In genomic region chr12:25648460-25648859, GRCh38 we compare ENCODE assay signal across 8 cellular contexts.
DNase-seq lines count a peak whose midpoint lies in the region; ATAC-seq, FAIRE-seq and TF ChIP-seq lines count a peak whose summit lies in the region.

No MANE protein-coding gene starts in this region.

- DNase-seq in H54 (ENCODE audit: insufficient read length, low spot score) (peak; percentile 64), glutamatergic neuron (peak; percentile 28), GM19240 (ENCODE audit: insufficient read length, low spot score) (no peak), activated gamma-delta T cell (lab: John Stamatoyannopoulos, UW) (no peak), NCI-H1436 (lab: John Stamatoyannopoulos, UW) (no peak)

- H3K4me1 Mint-ChIP-seq in glutamatergic neuron (ENCODE audit: low read depth, unreplicated experiment): peaks cover 16% of the 10 kb centered on the region

- ATAC-seq in SK-N-SH treated with all-trans-retinoic acid at 6 μM for 48 hours: peak; percentile 93
- no peak for ATAC-seq in HG02588 (IDR thresholded peaks at IDR 0.05; ENCODE audit: unreplicated experiment)

- no peaks in the 10 kb centered on the region for H3K27me3 ChIP-seq in rectal smooth muscle tissue (ENCODE audit: control insufficient read depth, insufficient read depth, low read length)

- peaks cover 5% of the 10 kb centered on the region for H3K27me3 Mint-ChIP-seq in glutamatergic neuron (ENCODE audit: unreplicated experiment)

- TF ChIP-seq POLR2A in H54 (IDR thresholded peaks at IDR 0.05; ENCODE audit: low read depth, low read length): no peak

- no peaks in the 10 kb centered on the region for H3K36me3 Mint-ChIP-seq in glutamatergic neuron (ENCODE audit: unreplicated experiment)

- no peak overlapping the region for H3K27ac Mint-ChIP-seq in glutamatergic neuron (ENCODE audit: unreplicated experiment)

- H3K27ac ChIP-seq in rectal smooth muscle tissue (ENCODE audit: low read depth, low read length): peak overlapping the region; percentile 66

- no peak for TF ChIP-seq CTCF in glutamatergic neuron (IDR thresholded peaks at IDR 0.05; ENCODE audit: partially characterized antibody, unreplicated experiment)

- peak overlapping the region; percentile 27 for H3K4me3 ChIP-seq in rectal smooth muscle tissue (ENCODE audit: low read length)

- peak; percentile 38 for FAIRE-seq in H54 (lab: Jason Lieb, UNC)

- no peak overlapping the region for H3K9ac ChIP-seq in rectal smooth muscle tissue (ENCODE audit: low read length)

- H3K4me3 Mint-ChIP-seq in glutamatergic neuron (ENCODE audit: unreplicated experiment): no peak overlapping the region

- no peaks in the 10 kb centered on the region for H3K36me3 ChIP-seq in rectal smooth muscle tissue (ENCODE audit: control insufficient read depth, insufficient read depth, low read length)

- peaks cover 11% of the 10 kb centered on the region for H3K9me3 Mint-ChIP-seq in glutamatergic neuron (ENCODE audit: unreplicated experiment)

- H3K4me1 ChIP-seq in rectal smooth muscle tissue (ENCODE audit: control insufficient read depth, insufficient read depth, low read length): peaks cover 3% of the 10 kb centered on the region

TF ChIP-seq in SK-N-SH treated with all-trans-retinoic acid at 6 μM for 48 hours, 23 proteins besides CTCF, POLR2A, EP300 and RAD21:
- no peak for TF ChIP-seq TCF4 (CRISPR knock-in tag; IDR thresholded peaks at IDR 0.05; ENCODE audit: borderline replicate concordance)
- no peak for TF ChIP-seq ZC3H10 (CRISPR knock-in tag; IDR thresholded peaks at IDR 0.05)
- no peak for TF ChIP-seq ZNF8 (CRISPR knock-in tag; IDR thresholded peaks at IDR 0.05)
- no peak for TF ChIP-seq TOX (CRISPR knock-in tag; IDR thresholded peaks at IDR 0.05; ENCODE audit: borderline replicate concordance)
- TF ChIP-seq CSRNP3 (CRISPR knock-in tag; IDR thresholded peaks at IDR 0.05): no peak
- no peak for TF ChIP-seq POU6F1 (CRISPR knock-in tag; IDR thresholded peaks at IDR 0.05; ENCODE audit: borderline replicate concordance, low read depth)
- no peak for TF ChIP-seq RARB (CRISPR knock-in tag; IDR thresholded peaks at IDR 0.05)
- TF ChIP-seq TSHZ2 (CRISPR knock-in tag; IDR thresholded peaks at IDR 0.05): no peak
- no peak for TF ChIP-seq ISL1 (CRISPR knock-in tag; IDR thresholded peaks at IDR 0.05)
- no peak for TF ChIP-seq ESRRG (CRISPR knock-in tag; IDR thresholded peaks at IDR 0.05)
- no peak for TF ChIP-seq ZNF70 (CRISPR knock-in tag; IDR thresholded peaks at IDR 0.05)
- TF ChIP-seq PPARA (CRISPR knock-in tag; IDR thresholded peaks at IDR 0.05; ENCODE audit: borderline replicate concordance): no peak
- TF ChIP-seq OSR1 (CRISPR knock-in tag; IDR thresholded peaks at IDR 0.05): no peak
- TF ChIP-seq CREB5 (CRISPR knock-in tag; IDR thresholded peaks at IDR 0.05; ENCODE audit: low read depth): no peak
- TF ChIP-seq ZFP3 (CRISPR knock-in tag; IDR thresholded peaks at IDR 0.05): no peak

Comparison
In these comparisons a context has a peak if more than half of its experiments do, and no peak if none do; other contexts are left out.
1. DNase-seq: peak in H54 (single experiment) and glutamatergic neuron (single experiment); none in GM19240 (single experiment), activated gamma-delta T cell (single experiment) and NCI-H1436 (single experiment).